In the genomic region with DNA sequence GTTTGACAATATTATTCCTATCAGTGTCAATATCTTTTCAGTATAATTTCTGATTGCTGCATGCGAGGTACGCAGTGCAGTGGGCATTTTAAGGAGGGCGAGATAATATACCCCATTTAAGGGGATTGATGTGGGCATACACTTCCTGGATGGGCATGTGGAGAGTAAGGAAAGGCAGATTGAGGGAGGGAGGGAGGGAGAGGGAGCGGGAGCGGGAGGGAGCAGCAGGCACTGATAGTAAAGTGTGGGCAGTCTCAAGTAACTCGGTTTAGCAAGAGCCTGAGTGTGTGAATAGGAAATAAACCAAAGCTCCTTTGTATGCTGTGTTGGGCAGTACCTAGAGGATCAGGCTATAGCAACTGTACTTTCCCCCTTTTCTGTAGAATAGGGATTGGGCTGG, we compare ENCODE assay signal across 11 cellular contexts. TPM values are rescaled to one million over a fixed set of nuclear protein-coding genes. Genes with fewer than 3 reads are reported as not detected.
DNase-seq lines count a peak whose midpoint lies in the region; ATAC-seq and TF ChIP-seq lines count a peak whose summit lies in the region.
"Had no signal": no experiment of that assay in that cellular context is flagged by ENCODE, and none has a peak within 500 bp of the region (broad histone marks: within the 10 kb centered on the region; RNA-seq: fewer than 3 reads in every experiment).

No MANE protein-coding gene starts in this region.

- 53 to 77% methylated on average over 5 to 6 of the region's 6 CpGs for WGBS in endodermal cell (ENCODE audit: insufficient coverage in 1 of 2, insufficient read length in 1 of 2), 2 experiments

- peaks cover 38% of the 10 kb centered on the region for H3K4me1 Mint-ChIP-seq in endodermal cell
- peaks cover 45% of the 10 kb centered on the region for H3K4me1 Mint-ChIP-seq in nephron progenitor cell
- peaks cover 30% of the 10 kb centered on the region for H3K4me1 Mint-ChIP-seq in endothelial cell (ENCODE audit: unreplicated experiment)

- H3K36me3 Mint-ChIP-seq in endodermal cell (ENCODE audit: low read depth) (peaks cover 28% of the 10 kb centered on the region), nephron progenitor cell (ENCODE audit: low read depth) (peaks cover 30% of the 10 kb centered on the region), endothelial cell (ENCODE audit: low read depth, unreplicated experiment) (peaks cover 7% of the 10 kb centered on the region)

- TF ChIP-seq CTCF in endodermal cell (conservative IDR thresholded peaks at IDR 0.05), result no peak
- no peak for TF ChIP-seq CTCF in nephron progenitor cell (IDR thresholded peaks at IDR 0.05)
- TF ChIP-seq CTCF in endothelial cell (IDR thresholded peaks at IDR 0.05; ENCODE audit: unreplicated experiment), result no peak

- H3K9me3 ChIP-seq in Karpas-422 (ENCODE audit: low read length) (no peaks in the 10 kb centered on the region), endodermal cell (ENCODE audit: control insufficient read depth, low read length) (no peaks in the 10 kb centered on the region)

- H3K27me3 Mint-ChIP-seq in endodermal cell (ENCODE audit: insufficient read depth) (no peaks in the 10 kb centered on the region), nephron progenitor cell (ENCODE audit: low read depth, poor library complexity) (no peaks in the 10 kb centered on the region), endothelial cell (ENCODE audit: unreplicated experiment) (peaks cover 2% of the 10 kb centered on the region)

- H3K9me3 Mint-ChIP-seq in endodermal cell, result no peaks in the 10 kb centered on the region
- H3K9me3 Mint-ChIP-seq in nephron progenitor cell, result no peaks in the 10 kb centered on the region
- H3K9me3 Mint-ChIP-seq in endothelial cell (ENCODE audit: unreplicated experiment), result no peaks in the 10 kb centered on the region

- H3K27me3 ChIP-seq in Karpas-422 (ENCODE audit: low read length) (no peaks in the 10 kb centered on the region), endodermal cell (ENCODE audit: control insufficient read depth, insufficient read depth, low read length, poor library complexity, severe bottlenecking) (no peaks in the 10 kb centered on the region)

- H3K36me3 ChIP-seq in Karpas-422 (ENCODE audit: insufficient read depth, low read length), result peaks cover 40% of the 10 kb centered on the region; the same call in 1 of the 2 replicates
- peaks cover 15% of the 10 kb centered on the region for H3K36me3 ChIP-seq in endodermal cell (ENCODE audit: control insufficient read depth, insufficient read depth, low read length)

- no peak overlapping the region for H3K27ac Mint-ChIP-seq in endodermal cell
- H3K27ac Mint-ChIP-seq in nephron progenitor cell, result peak overlapping the region; percentile 43
- no peak overlapping the region for H3K27ac Mint-ChIP-seq in endothelial cell (ENCODE audit: unreplicated experiment)

- no peak overlapping the region for H2AFZ ChIP-seq in Karpas-422 (ENCODE audit: low read length)

- peak overlapping the region; percentile 89 for H3K4me2 ChIP-seq in Karpas-422 (ENCODE audit: low read depth, low read length, poor library complexity, severe bottlenecking)

- no peak overlapping the region for H3K4me3 Mint-ChIP-seq in endodermal cell
- peak overlapping the region; percentile 71 for H3K4me3 Mint-ChIP-seq in nephron progenitor cell
- no peak overlapping the region for H3K4me3 Mint-ChIP-seq in endothelial cell (ENCODE audit: unreplicated experiment)

- peaks cover 90% of the 10 kb centered on the region for H3K79me2 ChIP-seq in Karpas-422 (ENCODE audit: low read length)

- no peaks in the 10 kb centered on the region for H3K9me2 ChIP-seq in Karpas-422 (replicated peaks; ENCODE audit: insufficient read depth, low read length)

- peak; percentile 23 for DNase-seq in EH (ENCODE audit: low read depth)
- no peak for DNase-seq in Karpas-422
- peak; percentile 74 for DNase-seq in endodermal cell
- peak; percentile 15 for DNase-seq in nephron progenitor cell
- DNase-seq in endothelial cell (ENCODE audit: low spot score), result no peak
- DNase-seq in NCI-H774 (lab: John Stamatoyannopoulos, UW), result no peak
- no peak for DNase-seq in activated CD4-positive, alpha-beta T cell treated with anti-CD3 and anti-CD28 coated beads for 1 hour
- DNase-seq: activated effector memory CD4-positive, alpha-beta T cell treated with anti-CD3 and anti-CD28 coated beads, Interleukin-2, amount 50 U/mL, for 16 hours; DMS53 had no signal

- peaks cover 62% of the 10 kb centered on the region for H3K4me1 ChIP-seq in Karpas-422 (ENCODE audit: low read length)
- no peaks in the 10 kb centered on the region for H3K4me1 ChIP-seq in endodermal cell (ENCODE audit: control insufficient read depth, insufficient read depth, low read length)

- H3K9ac ChIP-seq in Karpas-422 (ENCODE audit: low read length) (peak overlapping the region; percentile 92; the same call in 1 of the 2 replicates), endodermal cell (ENCODE audit: extremely low read depth, low read length, poor library complexity, severe bottlenecking) (no peak overlapping the region)

- ATAC-seq in HG02870 (IDR thresholded peaks at IDR 0.05; ENCODE audit: unreplicated experiment), result no peak

- peak overlapping the region; percentile 96 for H3K27ac ChIP-seq in Karpas-422 (ENCODE audit: low read length)
- no peak overlapping the region for H3K27ac ChIP-seq in endodermal cell (ENCODE audit: low read depth, low read length)
- H3K27ac ChIP-seq: VCaP had no signal

- H3K4me3 ChIP-seq in Karpas-422 (ENCODE audit: low read length), result no peak overlapping the region
- peak overlapping the region; percentile 96 for H3K4me3 ChIP-seq in endodermal cell (ENCODE audit: low read length)

- peaks cover 4% of the 10 kb centered on the region; the same call in 1 of the 2 replicates for H4K20me1 ChIP-seq in Karpas-422 (ENCODE audit: insufficient read depth, low read depth, low read length)

RNA-seq across cellular contexts. Expression of a gene that starts 5.1 kb away (rescaled TPM):
- total RNA-seq in Karpas-422 (2014; rRNA removed; shearing (Covaris generic); ENCODE audit: low replicate concordance), result 197 and 310 TPM in 2 replicates
- total RNA-seq in endodermal cell (100 to 1,000 TPM; 184 to 198 TPM), endothelial cell (ENCODE audit: unreplicated experiment) (115 TPM)
- polyA plus RNA-seq in endodermal cell (2013, experiment 1 of 2), result 121 TPM
- 130 TPM for polyA plus RNA-seq in endodermal cell (2013, experiment 2 of 2)

Comparison
In these comparisons a context has a peak if more than half of its experiments do, and no peak if none do; other contexts are left out.
1. DNase-seq: peak in EH (single experiment), endodermal cell (single experiment) and nephron progenitor cell (single experiment); none in Karpas-422 (single experiment), endothelial cell (single experiment), NCI-H774 (single experiment) and activated CD4-positive, alpha-beta T cell treated with anti-CD3 and anti-CD28 coated beads for 1 hour (single experiment).